ENCODE assay signal across 21 cellular contexts in the genomic region with DNA sequence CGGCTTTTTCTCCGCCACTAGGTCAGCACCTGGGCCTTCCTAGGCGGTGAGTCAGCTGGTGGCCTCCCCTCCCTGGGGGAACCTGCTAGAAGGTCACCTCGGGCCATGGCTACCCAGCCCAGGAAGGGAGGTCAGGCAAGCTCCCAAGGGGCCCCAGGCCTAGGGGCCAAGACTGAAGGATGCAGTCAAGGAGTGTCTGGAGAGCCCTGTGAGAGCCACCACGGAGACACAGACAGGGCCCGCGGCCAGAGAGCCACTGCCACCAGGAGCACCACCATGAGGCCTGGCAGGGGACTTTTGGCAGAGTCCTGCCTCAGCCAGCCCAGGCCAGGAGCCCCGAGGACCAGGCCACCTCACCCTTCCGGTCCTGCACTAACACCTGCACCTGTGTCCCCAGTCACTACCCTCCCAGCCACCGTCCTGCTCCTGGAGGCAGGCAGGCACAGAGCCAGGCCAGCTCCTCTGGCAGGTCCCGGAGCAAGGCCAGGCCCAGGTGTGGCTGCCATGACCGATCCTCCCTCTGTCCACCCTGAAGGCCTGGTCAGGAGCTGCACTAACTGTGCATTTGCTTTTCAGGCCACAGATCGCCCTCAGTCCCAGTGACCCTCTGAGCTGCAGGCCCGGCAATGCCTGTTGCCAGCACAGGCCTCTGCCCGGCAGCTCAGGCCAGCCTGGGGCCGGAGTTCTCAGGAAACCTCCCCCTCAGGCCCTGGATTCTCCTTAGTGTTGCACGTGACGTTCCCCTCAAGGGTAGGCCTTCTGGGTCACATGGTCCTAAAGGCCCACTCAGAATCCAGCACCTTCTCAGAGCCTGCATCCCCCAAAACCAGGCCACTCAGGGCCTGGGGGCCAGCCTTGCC. TPM values are rescaled to one million over a fixed set of nuclear protein-coding genes. Genes with fewer than 3 reads are reported as not detected.
DNase-seq lines count a peak whose midpoint lies in the region; ATAC-seq, FAIRE-seq and TF ChIP-seq lines count a peak whose summit lies in the region.
"Had no signal": no experiment of that assay in that cellular context is flagged by ENCODE, and none has a peak within 500 bp of the region (broad histone marks: within the 10 kb centered on the region; RNA-seq: fewer than 3 reads in every experiment).

No MANE protein-coding gene starts in this region.

- H3K27ac ChIP-seq in pancreas (peak overlapping the region; percentile 2 to 71 (median 22)), breast epithelium (peak overlapping the region in 1 of 2 donors; percentile 35)
- H3K27ac ChIP-seq: skin epidermis had no signal

- TF ChIP-seq CTCF in natural killer cell (IDR thresholded peaks at IDR 0.05) (no peak), pancreas (IDR thresholded peaks at IDR 0.05) (no peak), breast epithelium (IDR thresholded peaks at IDR 0.05) (no peak)

- no peak for TF ChIP-seq POLR2A in breast epithelium (IDR thresholded peaks at IDR 0.05)

- H3K4me1 ChIP-seq in pancreas (peaks cover 4 to 19% (median 10%) of the 10 kb centered on the region in 3 donors), breast epithelium (no peaks in the 10 kb centered on the region)

- no peak overlapping the region for H3K4me3 ChIP-seq in pancreas
- H3K4me3 ChIP-seq in breast epithelium = no peak overlapping the region
- H3K4me3 ChIP-seq: skin epidermis had no signal

- H3K27me3 ChIP-seq in pancreas (no peaks in the 10 kb centered on the region), breast epithelium (no peaks in the 10 kb centered on the region)

- no peaks in the 10 kb centered on the region for H3K9me3 Mint-ChIP-seq in natural killer cell treated with Interleukin-12 subunit alpha and Interleukin-12 subunit beta and Interleukin-15 and Interleukin-18, amount 100 ng/mL, for 72 hours
- no peaks in the 10 kb centered on the region for H3K9me3 Mint-ChIP-seq in natural killer cell
- H3K9me3 Mint-ChIP-seq: activated CD4-positive, alpha-beta T cell treated with anti-CD3 and anti-CD28 coated beads, Interleukin-2, amount 10 ng/mL, durations not matched to agents 24 days and 14 days; activated T-cell treated with anti-CD3 and anti-CD28 coated beads, Interleukin-2, amount 50 U/mL, for 72 hours; CD8-positive, alpha-beta T cell; neural crest cell; stimulated activated naive CD8-positive, alpha-beta T cell treated with anti-CD3 and anti-CD28 coated beads, Interleukin-15, Interleukin-2, amounts not matched to agents 100 ng/mL and 50 ng/mL, for 24 hours had no signal

- peaks cover 7 to 9% of the 10 kb centered on the region in 2 donors for H3K27me3 Mint-ChIP-seq in natural killer cell treated with Interleukin-12 subunit alpha and Interleukin-12 subunit beta and Interleukin-15 and Interleukin-18, amount 100 ng/mL, for 72 hours
- peaks cover 4 to 6% of the 10 kb centered on the region in 2 donors for H3K27me3 Mint-ChIP-seq in natural killer cell (ENCODE audit: low read depth in 2 of 2)

- H3K9me3 ChIP-seq in pancreas (no peaks in the 10 kb centered on the region), breast epithelium (no peaks in the 10 kb centered on the region)

- H3K36me3 Mint-ChIP-seq in natural killer cell treated with Interleukin-12 subunit alpha and Interleukin-12 subunit beta and Interleukin-15 and Interleukin-18, amount 100 ng/mL, for 72 hours = no peaks in the 10 kb centered on the region
- H3K36me3 Mint-ChIP-seq in natural killer cell = no peaks in the 10 kb centered on the region

- 37 to 43% methylated on average over 18 of the region's 18 CpGs for WGBS in pancreas, 2 donors

- H3K4me3 Mint-ChIP-seq in natural killer cell treated with Interleukin-12 subunit alpha and Interleukin-12 subunit beta and Interleukin-15 and Interleukin-18, amount 100 ng/mL, for 72 hours = no peak overlapping the region
- H3K4me3 Mint-ChIP-seq in natural killer cell = no peak overlapping the region
- H3K4me3 Mint-ChIP-seq: activated CD4-positive, alpha-beta T cell treated with anti-CD3 and anti-CD28 coated beads, Interleukin-2, amount 10 ng/mL, durations not matched to agents 24 days and 14 days; activated T-cell treated with anti-CD3 and anti-CD28 coated beads, Interleukin-2, amount 50 U/mL, for 72 hours; CD8-positive, alpha-beta T cell; neural crest cell; stimulated activated naive CD8-positive, alpha-beta T cell treated with anti-CD3 and anti-CD28 coated beads, Interleukin-15, Interleukin-2, amounts not matched to agents 100 ng/mL and 50 ng/mL, for 24 hours had no signal

- no peak for FAIRE-seq in pancreas (lab: Jason Lieb, UNC)
- FAIRE-seq: A204.1, colon had no signal

- ATAC-seq in natural killer cell treated with Interleukin-12 subunit alpha and Interleukin-12 subunit beta and Interleukin-15 and Interleukin-18, amount 100 ng/mL, for 72 hours = no peak
- ATAC-seq in natural killer cell (no peak), pancreas (peak; percentile 60 to 82 (median 80))
- ATAC-seq: activated T-cell treated with anti-CD3 and anti-CD28 coated beads, Interleukin-2, amount 50 U/mL, for 72 hours; CD8-positive, alpha-beta T cell had no signal

- H3K27ac Mint-ChIP-seq in natural killer cell treated with Interleukin-12 subunit alpha and Interleukin-12 subunit beta and Interleukin-15 and Interleukin-18, amount 100 ng/mL, for 72 hours = no peak overlapping the region
- H3K27ac Mint-ChIP-seq in natural killer cell = no peak overlapping the region
- H3K27ac Mint-ChIP-seq: activated CD4-positive, alpha-beta T cell treated with anti-CD3 and anti-CD28 coated beads, Interleukin-2, amount 10 ng/mL, durations not matched to agents 24 days and 14 days; activated T-cell treated with anti-CD3 and anti-CD28 coated beads, Interleukin-2, amount 50 U/mL, for 72 hours; CD8-positive, alpha-beta T cell; stimulated activated naive CD8-positive, alpha-beta T cell treated with anti-CD3 and anti-CD28 coated beads, Interleukin-15, Interleukin-2, amounts not matched to agents 100 ng/mL and 50 ng/mL, for 24 hours had no signal

- intact Hi-C loops in natural killer cell (cut with micrococcal nuclease) (no loop called here), pancreas (cut with DNase I) (no loop called here), breast epithelium (cut with DNase I; ENCODE audit: low total_unique reads) (no loop called here)

- DNase-seq in natural killer cell treated with Interleukin-12 subunit alpha and Interleukin-12 subunit beta and Interleukin-15 and Interleukin-18, amount 100 ng/mL, for 72 hours (ENCODE audit: low spot score) = peak; percentile 49
- no peak for DNase-seq in natural killer cell
- peak; percentile 88 for DNase-seq in islet precursor cell
- peak; percentile 75 to 94 (median 81) for DNase-seq in pancreas
- DNase-seq in COLO829 (ENCODE audit: low spot score) = no peak
- no peak for DNase-seq in activated CD4-positive, alpha-beta T cell treated with anti-CD3 and anti-CD28 coated beads, Interleukin-2, amount 50 U/mL, for 1 hour
- DNase-seq in breast epithelium (ENCODE audit: low spot score in 2 of 2) = no peak
- no peak for DNase-seq in activated CD4-positive, alpha-beta T cell treated with anti-CD3 and anti-CD28 coated beads, Interleukin-2, amount 50 U/mL, for 48 hours
- DNase-seq: activated CD4-positive, alpha-beta T cell treated with anti-CD3 and anti-CD28 coated beads, Interleukin-2, amount 10 ng/mL, durations not matched to agents 24 days and 14 days; activated T-cell treated with anti-CD3 and anti-CD28 coated beads, Interleukin-2, amount 50 U/mL, for 72 hours; CD8-positive, alpha-beta T cell; EL; H7; hippocampal formation; MV-4-11; NCI-H2171 treated with DMSO at 0.1 percent for 48 hours had no signal

- H3K36me3 ChIP-seq in pancreas (peaks cover 0 to 6% (median 0%) of the 10 kb centered on the region in 3 donors), breast epithelium (no peaks in the 10 kb centered on the region)

- H3K4me1 Mint-ChIP-seq in natural killer cell treated with Interleukin-12 subunit alpha and Interleukin-12 subunit beta and Interleukin-15 and Interleukin-18, amount 100 ng/mL, for 72 hours (ENCODE audit: low read depth in 2 of 2) = peaks cover 19 to 28% of the 10 kb centered on the region in 2 donors
- H3K4me1 Mint-ChIP-seq in natural killer cell = peaks cover 22 to 39% of the 10 kb centered on the region in 2 donors

RNA-seq across cellular contexts. Expression of a gene that starts 6.9 kb away (rescaled TPM):
- 1 to 10 TPM; 2.1 to 2.2 TPM for total RNA-seq in natural killer cell treated with Interleukin-12 subunit alpha and Interleukin-12 subunit beta and Interleukin-15 and Interleukin-18, amount 100 ng/mL, for 72 hours
- total RNA-seq in natural killer cell (1 to 10 TPM; 3.4 to 3.8 (median 3.5) TPM), pancreas (10 to 100 TPM; 17.7 to 25.3 (median 18.6) TPM), breast epithelium (10 to 100 TPM in 2 of 3 donors, 1 to 10 TPM in 1; 6.6 to 10.9 (median 10.2) TPM)
- 10 to 100 TPM; 11.2 to 19.8 TPM for polyA plus RNA-seq in pancreas

RNA-seq across cellular contexts. Expression of a gene that starts 43.8 kb away (rescaled TPM):
- 10 to 100 TPM in 1 of 2 donors, 1 to 10 TPM in 1; 10.0 to 12.2 TPM for total RNA-seq in natural killer cell treated with Interleukin-12 subunit alpha and Interleukin-12 subunit beta and Interleukin-15 and Interleukin-18, amount 100 ng/mL, for 72 hours
- total RNA-seq in natural killer cell = 10 to 100 TPM; 68.1 to 81.3 (median 68.4) TPM
- total RNA-seq in pancreas = 10 to 100 TPM in 3 of 6 donors, 1 to 10 TPM in 3; 5.4 to 15.0 (median 9.3) TPM
- polyA plus RNA-seq in pancreas = 1 to 10 TPM; 2.8 to 4.1 TPM
- 10 to 100 TPM; 13.9 to 27.4 (median 17.4) TPM for total RNA-seq in breast epithelium

Comparison
In these comparisons a context has a peak if more than half of its experiments do, and no peak if none do; other contexts are left out.
1. DNase-seq: peak in natural killer cell treated with Interleukin-12 subunit alpha and Interleukin-12 subunit beta and Interleukin-15 and Interleukin-18, amount 100 ng/mL, for 72 hours (single experiment), islet precursor cell (single experiment) and pancreas (6 of 6); none in natural killer cell (single experiment), COLO829 (single experiment), activated CD4-positive, alpha-beta T cell treated with anti-CD3 and anti-CD28 coated beads, Interleukin-2, amount 50 U/mL, for 1 hour (single experiment), breast epithelium (0 of 2) and activated CD4-positive, alpha-beta T cell treated with anti-CD3 and anti-CD28 coated beads, Interleukin-2, amount 50 U/mL, for 48 hours (0 of 2).
2. ATAC-seq: peak in pancreas (4 of 4); none in natural killer cell treated with Interleukin-12 subunit alpha and Interleukin-12 subunit beta and Interleukin-15 and Interleukin-18, amount 100 ng/mL, for 72 hours (0 of 2) and natural killer cell (0 of 3).